In the genomic region with DNA sequence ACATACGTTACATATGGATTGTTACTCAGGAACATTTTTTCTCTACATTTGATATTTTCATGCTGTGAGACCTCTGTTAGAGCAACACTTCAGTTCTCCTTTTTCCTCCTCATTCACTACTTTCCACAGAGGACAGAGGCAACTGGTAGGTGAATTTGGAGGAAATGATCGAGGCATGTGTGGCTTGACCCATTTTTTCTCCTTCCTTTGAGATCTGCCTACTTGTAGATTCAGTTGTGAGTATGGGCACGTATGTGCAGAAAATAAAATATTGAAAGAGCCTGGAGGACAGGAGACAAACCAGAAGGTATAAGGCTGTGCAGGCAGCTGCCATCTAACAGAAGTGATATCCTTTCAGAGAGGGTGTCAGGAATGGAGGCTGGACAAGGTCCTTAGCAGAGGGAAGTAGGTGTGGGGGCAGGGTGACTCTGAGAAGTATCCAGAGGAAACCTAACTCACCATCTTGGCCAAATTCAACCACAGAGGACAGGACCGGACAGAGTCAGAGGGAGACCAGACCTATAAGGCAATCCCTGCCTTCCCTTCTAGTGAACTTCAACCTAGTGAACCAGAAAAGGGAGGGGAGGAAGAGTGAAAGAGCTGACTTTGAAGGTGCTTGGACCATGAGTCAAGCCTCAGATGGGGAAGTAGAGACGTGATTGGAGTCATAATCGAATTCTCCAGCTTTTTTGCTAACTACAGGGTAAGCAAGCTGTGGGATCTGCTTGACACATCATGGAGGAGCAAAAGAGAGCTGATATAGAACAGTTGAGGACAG, we compare ENCODE assay signal across 17 cellular contexts. TPM values are rescaled to one million over a fixed set of nuclear protein-coding genes. Genes with fewer than 3 reads are reported as not detected.
DNase-seq lines count a peak whose midpoint lies in the region; ATAC-seq and TF ChIP-seq lines count a peak whose summit lies in the region.
"Had no signal": no experiment of that assay in that cellular context is flagged by ENCODE, and none has a peak within 500 bp of the region (broad histone marks: within the 10 kb centered on the region; RNA-seq: fewer than 3 reads in every experiment).

No MANE protein-coding gene starts in this region.

- no peaks in the 10 kb centered on the region for H3F3A ChIP-seq in smooth muscle cell (ENCODE audit: low read depth)

- no peaks in the 10 kb centered on the region for H4K20me1 ChIP-seq in smooth muscle cell (ENCODE audit: low read depth)

- H3K9me3 ChIP-seq in smooth muscle cell (replicated peaks; ENCODE audit: low read depth) = no peaks in the 10 kb centered on the region
- H3K9me3 ChIP-seq: left lung, Peyer's patch had no signal

- H3K79me2 ChIP-seq in smooth muscle cell (ENCODE audit: low read depth) = no peaks in the 10 kb centered on the region

- no peaks in the 10 kb centered on the region for H3K4me1 ChIP-seq in smooth muscle cell (ENCODE audit: low read depth)
- H3K4me1 ChIP-seq: left lung, Peyer's patch had no signal

- TF ChIP-seq CTCF in smooth muscle cell (IDR thresholded peaks at IDR 0.05; ENCODE audit: borderline replicate concordance, insufficient read depth, poor library complexity, severe bottlenecking) = no peak

- no peaks in the 10 kb centered on the region for H3K9me3 Mint-ChIP-seq in activated naive CD4-positive, alpha-beta T cell treated with anti-CD3 and anti-CD28 coated beads, Interleukin-2, amount 50 U/mL, for 24 hours
- peaks cover 0 to 9% (median 0%) of the 10 kb centered on the region in 3 donors for H3K9me3 Mint-ChIP-seq in T-cell
- H3K9me3 Mint-ChIP-seq in activated naive CD8-positive, alpha-beta T cell treated with anti-CD3 and anti-CD28 coated beads, Interleukin-2, amount 50 U/mL, for 24 hours = peaks cover 15% of the 10 kb centered on the region
- peaks cover 12 to 22% of the 10 kb centered on the region in 2 donors for H3K9me3 Mint-ChIP-seq in stimulated activated naive B cell treated with anti-CD40 and anti-IgM and Interleukin-4, amounts not matched to agents 10 μg/mL and 1 μg/mL and 100 μg/mL, for 72 hours

- peak overlapping the region; percentile 60 for H3K27ac Mint-ChIP-seq in activated naive CD4-positive, alpha-beta T cell treated with anti-CD3 and anti-CD28 coated beads, Interleukin-2, amount 50 U/mL, for 24 hours
- peak overlapping the region; percentile 68 to 77 for H3K27ac Mint-ChIP-seq in T-cell
- H3K27ac Mint-ChIP-seq in activated naive CD8-positive, alpha-beta T cell treated with anti-CD3 and anti-CD28 coated beads, Interleukin-2, amount 50 U/mL, for 24 hours = peak overlapping the region; percentile 97
- H3K27ac Mint-ChIP-seq in stimulated activated naive B cell treated with anti-CD40 and anti-IgM and Interleukin-4, amounts not matched to agents 10 μg/mL and 1 μg/mL and 100 μg/mL, for 72 hours = peak overlapping the region; percentile 75

- WGBS in smooth muscle cell (ENCODE audit: low lambda C conversion rate) = 81% methylated on average over 6 of the region's 6 CpGs

- H3K36me3 ChIP-seq in smooth muscle cell (ENCODE audit: low read depth) = no peaks in the 10 kb centered on the region
- H3K36me3 ChIP-seq: left lung, Peyer's patch had no signal

- no peak overlapping the region for H3K4me3 Mint-ChIP-seq in activated naive CD4-positive, alpha-beta T cell treated with anti-CD3 and anti-CD28 coated beads, Interleukin-2, amount 50 U/mL, for 24 hours
- H3K4me3 Mint-ChIP-seq in T-cell = no peak overlapping the region
- peak overlapping the region; percentile 20 for H3K4me3 Mint-ChIP-seq in activated naive CD8-positive, alpha-beta T cell treated with anti-CD3 and anti-CD28 coated beads, Interleukin-2, amount 50 U/mL, for 24 hours
- H3K4me3 Mint-ChIP-seq in stimulated activated naive B cell treated with anti-CD40 and anti-IgM and Interleukin-4, amounts not matched to agents 10 μg/mL and 1 μg/mL and 100 μg/mL, for 72 hours = peak overlapping the region; percentile 7 to 9

- no peaks in the 10 kb centered on the region for H3K36me3 Mint-ChIP-seq in activated naive CD4-positive, alpha-beta T cell treated with anti-CD3 and anti-CD28 coated beads, Interleukin-2, amount 50 U/mL, for 24 hours
- peaks cover 7% of the 10 kb centered on the region for H3K36me3 Mint-ChIP-seq in T-cell
- peaks cover 19% of the 10 kb centered on the region for H3K36me3 Mint-ChIP-seq in activated naive CD8-positive, alpha-beta T cell treated with anti-CD3 and anti-CD28 coated beads, Interleukin-2, amount 50 U/mL, for 24 hours (ENCODE audit: low read depth)
- H3K36me3 Mint-ChIP-seq in stimulated activated naive B cell treated with anti-CD40 and anti-IgM and Interleukin-4, amounts not matched to agents 10 μg/mL and 1 μg/mL and 100 μg/mL, for 72 hours = peaks cover 12 to 28% of the 10 kb centered on the region in 2 donors

- no peaks in the 10 kb centered on the region for H3K27me3 Mint-ChIP-seq in activated naive CD4-positive, alpha-beta T cell treated with anti-CD3 and anti-CD28 coated beads, Interleukin-2, amount 50 U/mL, for 24 hours
- no peaks in the 10 kb centered on the region for H3K27me3 Mint-ChIP-seq in T-cell
- no peaks in the 10 kb centered on the region for H3K27me3 Mint-ChIP-seq in activated naive CD8-positive, alpha-beta T cell treated with anti-CD3 and anti-CD28 coated beads, Interleukin-2, amount 50 U/mL, for 24 hours
- peaks cover 0 to 6% of the 10 kb centered on the region in 2 donors for H3K27me3 Mint-ChIP-seq in stimulated activated naive B cell treated with anti-CD40 and anti-IgM and Interleukin-4, amounts not matched to agents 10 μg/mL and 1 μg/mL and 100 μg/mL, for 72 hours

- no peaks in the 10 kb centered on the region for H3K27me3 ChIP-seq in smooth muscle cell (ENCODE audit: low read depth)
- H3K27me3 ChIP-seq: left lung, Peyer's patch had no signal

- no peak for DNase-seq in activated naive CD4-positive, alpha-beta T cell treated with Interleukin-2 at 50 U/mL for 16 hours
- DNase-seq in T-cell (no peak), smooth muscle cell (lab: John Stamatoyannopoulos, UW; ENCODE audit: unreplicated experiment) (no peak), NCI-H2227 treated with DMSO at 0.1 percent for 48 hours (lab: John Stamatoyannopoulos, UW) (no peak)
- no peak for DNase-seq in activated naive CD8-positive, alpha-beta T cell treated with anti-CD3 and anti-CD28 coated beads, Interleukin-2, amount 50 U/mL, for 24 hours
- DNase-seq in stimulated activated naive B cell treated with anti-CD40 and anti-IgM and Interleukin-4, amounts not matched to agents 10 μg/mL and 1 μg/mL and 100 μg/mL, for 72 hours = no peak
- DNase-seq: activated CD4-positive, alpha-beta T cell treated with anti-CD3 and anti-CD28 coated beads for 4 hours; COR-L47; DND-41; effector CD8-positive, alpha-beta T cell; left lung; NCI-H226; stimulated activated CD8-positive, alpha-beta memory T cell treated with anti-CD3 and anti-CD28 coated beads, Interleukin-4, amount 100 ng/mL, for 48 hours had no signal

- H2AFZ ChIP-seq in smooth muscle cell (ENCODE audit: low read depth) = no peak overlapping the region

- no peak overlapping the region for H3K27ac ChIP-seq in smooth muscle cell (ENCODE audit: low read depth)
- H3K27ac ChIP-seq: left lung, Peyer's patch had no signal

- peak in 1 of 4 experiments; percentile 33 for ATAC-seq in T-cell (replicated peaks in 1 of 4)
- ATAC-seq in activated naive CD8-positive, alpha-beta T cell treated with anti-CD3 and anti-CD28 coated beads, Interleukin-2, amount 50 U/mL, for 24 hours = no peak
- peak; percentile 10 to 16 for ATAC-seq in stimulated activated naive B cell treated with anti-CD40 and anti-IgM and Interleukin-4, amounts not matched to agents 10 μg/mL and 1 μg/mL and 100 μg/mL, for 72 hours (replicated peaks)
- ATAC-seq in GM18907 (IDR thresholded peaks at IDR 0.05; ENCODE audit: unreplicated experiment) = no peak
- ATAC-seq: HCT116, left lung had no signal

- no peak overlapping the region for H3K9ac ChIP-seq in smooth muscle cell (ENCODE audit: low read depth)

- H3K4me1 Mint-ChIP-seq in activated naive CD4-positive, alpha-beta T cell treated with anti-CD3 and anti-CD28 coated beads, Interleukin-2, amount 50 U/mL, for 24 hours = peaks cover 56% of the 10 kb centered on the region
- H3K4me1 Mint-ChIP-seq in T-cell = peaks cover 40 to 65% (median 46%) of the 10 kb centered on the region in 3 donors
- peaks cover 90% of the 10 kb centered on the region for H3K4me1 Mint-ChIP-seq in activated naive CD8-positive, alpha-beta T cell treated with anti-CD3 and anti-CD28 coated beads, Interleukin-2, amount 50 U/mL, for 24 hours
- H3K4me1 Mint-ChIP-seq in stimulated activated naive B cell treated with anti-CD40 and anti-IgM and Interleukin-4, amounts not matched to agents 10 μg/mL and 1 μg/mL and 100 μg/mL, for 72 hours = peaks cover 38 to 64% of the 10 kb centered on the region in 2 donors

- H3K4me2 ChIP-seq in smooth muscle cell = no peak overlapping the region

- H3K4me3 ChIP-seq in smooth muscle cell = no peak overlapping the region
- H3K4me3 ChIP-seq: left lung, Peyer's patch had no signal

- CTCF ChIA-PET in T-cell (lab: Charles Lee) = interaction anchor here in 1 of 2 donors (1.6 kb wide), 1 partner anchor 68 kb away, joined by 4 read pairs; no protein-coding TSS in a partner anchor

- POLR2A ChIA-PET in T-cell (lab: Charles Lee) = interaction anchor here in 1 of 2 donors (0.7 kb wide), 1 partner anchor 50 kb away, joined by 3 read pairs; no protein-coding TSS in a partner anchor

RNA-seq across cellular contexts. Expression of a gene that starts 19.0 kb away (rescaled TPM):
- total RNA-seq in T-cell = 100 to 1,000 TPM in 4 of 5 donors, 10 to 100 TPM in 1; 99.8 to 122 (median 107) TPM
- 67.8 and 89.2 TPM in 2 replicates for total RNA-seq in smooth muscle cell
- polyA plus RNA-seq in smooth muscle cell = 34.4 and 36.4 TPM in 2 replicates

Comparison
In these comparisons a context has a peak if more than half of its experiments do, and no peak if none do; other contexts are left out.
1. H3K4me3 Mint-ChIP-seq: peak in activated naive CD8-positive, alpha-beta T cell treated with anti-CD3 and anti-CD28 coated beads, Interleukin-2, amount 50 U/mL, for 24 hours (single experiment) and stimulated activated naive B cell treated with anti-CD40 and anti-IgM and Interleukin-4, amounts not matched to agents 10 μg/mL and 1 μg/mL and 100 μg/mL, for 72 hours (2 of 2); none in activated naive CD4-positive, alpha-beta T cell treated with anti-CD3 and anti-CD28 coated beads, Interleukin-2, amount 50 U/mL, for 24 hours (single experiment) and T-cell (0 of 3).
2. ATAC-seq: peak in stimulated activated naive B cell treated with anti-CD40 and anti-IgM and Interleukin-4, amounts not matched to agents 10 μg/mL and 1 μg/mL and 100 μg/mL, for 72 hours (2 of 2); none in activated naive CD8-positive, alpha-beta T cell treated with anti-CD3 and anti-CD28 coated beads, Interleukin-2, amount 50 U/mL, for 24 hours (single experiment) and GM18907 (single experiment).
3. Peak in every context shown above with its lines, with median percentiles within 50 percentile points of each other: H3K27ac Mint-ChIP-seq.